8 cellular contexts compared by ENCODE assay signal in genomic region chr2:97094772-97095611, GRCh38. TPM values are rescaled to one million over a fixed set of nuclear protein-coding genes. Genes with fewer than 3 reads are reported as not detected.
A peak's percentile ranks its signal among the peaks of the same experiment; 100 is the strongest.
DNase-seq lines count a peak whose midpoint lies in the region; ATAC-seq and TF ChIP-seq lines count a peak whose summit lies in the region.
"Not testable (repeated sequence)": the region's sequence is repeated elsewhere in the genome, so short reads cannot be mapped to it uniquely, and the experiment has no call there.

A gene with protein sequence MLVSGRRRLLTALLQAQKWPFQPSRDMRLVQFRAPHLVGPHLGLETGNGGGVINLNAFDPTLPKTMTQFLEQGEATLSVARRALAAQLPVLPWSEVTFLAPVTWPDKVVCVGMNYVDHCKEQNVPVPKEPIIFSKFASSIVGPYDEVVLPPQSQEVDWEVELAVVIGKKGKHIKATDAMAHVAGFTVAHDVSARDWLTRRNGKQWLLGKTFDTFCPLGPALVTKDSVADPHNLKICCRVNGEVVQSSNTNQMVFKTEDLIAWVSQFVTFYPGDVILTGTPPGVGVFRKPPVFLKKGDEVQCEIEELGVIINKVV (minus strand): TSS chr2:97094882. CDS start chr2:97091706, 3,176 bp downstream.

- not testable (repeated sequence) for TF ChIP-seq CTCF in chondrocyte (IDR thresholded peaks at IDR 0.05)

- H3K4me1 Mint-ChIP-seq in chondrocyte (ENCODE audit: low read depth) = not testable (repeated sequence)

- peak within 1 kb of the TSS; percentile 74 for H3K4me3 Mint-ChIP-seq in chondrocyte (ENCODE audit: unreplicated experiment)

- peak within 1 kb of the TSS; percentile 65 for H3K27ac Mint-ChIP-seq in chondrocyte (ENCODE audit: unreplicated experiment)

- H3K27me3 Mint-ChIP-seq in chondrocyte (ENCODE audit: low read depth) = not testable (repeated sequence)

- not testable (repeated sequence) for H3K36me3 Mint-ChIP-seq in chondrocyte (ENCODE audit: low read depth)

- H3K9me3 Mint-ChIP-seq in chondrocyte (ENCODE audit: low read depth) = peaks cover 14% of the 10 kb centered on the region

- DNase-seq in AML-193 (lab: John Stamatoyannopoulos, UW) = peak; percentile 29 to 41
- peak; percentile 50 for DNase-seq in NCI-H748 (lab: John Stamatoyannopoulos, UW; ENCODE audit: unreplicated experiment)
- DNase-seq in activated CD4-positive, alpha-beta T cell treated with anti-CD3 and anti-CD28 coated beads, Interleukin-2, amount 50 U/mL, for 4 hours = peak; percentile 84 to 86
- not testable (repeated sequence) for DNase-seq in chondrocyte (ENCODE audit: low spot score)
- DNase-seq in kidney tubule cell (ENCODE audit: low spot score) = peak; percentile 54
- DNase-seq in stimulated activated CD4-positive, alpha-beta T cell treated with anti-CD3 and anti-CD28 coated beads, Interleukin-1b, Interleukin-23, amount 100 ng/mL, for 24 hours (ENCODE audit: low read depth in 4 of 4, low spot score in 1 of 4) = peak; percentile 60 to 79 (median 76)

- peak; percentile 88 for ATAC-seq in GM19395 (IDR thresholded peaks at IDR 0.05; ENCODE audit: unreplicated experiment)
- ATAC-seq in HG03432 (IDR thresholded peaks at IDR 0.05; ENCODE audit: unreplicated experiment) = peak; percentile 93

RNA-seq across cellular contexts. Expression of the gene that starts here (rescaled TPM):
- 19.2 to 24.8 TPM (median 23.2 TPM) in 3 replicates for total RNA-seq in chondrocyte
